Comparison of ENCODE assay signal across 27 cellular contexts in genomic region chr4:95754667-95755066, GRCh38.
"Had no signal": no experiment of that assay in that cellular context is flagged by ENCODE, and none has a peak within 500 bp of the region (broad histone marks: within the 10 kb centered on the region; RNA-seq: fewer than 3 reads in every experiment).

No MANE protein-coding gene starts in this region.

- H3K9me3 ChIP-seq: stomach, suprapubic skin, testis, thoracic aorta, thyroid gland, tibial artery, tibial nerve, transverse colon, upper lobe of left lung, upper lobe of right lung, uterus, vagina had no signal

- H3K27me3 ChIP-seq: stomach, suprapubic skin, testis, thyroid gland, tibial artery, tibial nerve, transverse colon, upper lobe of left lung, upper lobe of right lung, uterus, vagina had no signal

- DNase-seq: stimulated activated CD4-positive, alpha-beta T cell treated with anti-CD3 and anti-CD28 coated beads, Interleukin-2, amount 100 ng/mL, for 48 hours; stimulated activated CD4-positive, alpha-beta T cell treated with anti-CD3 and anti-CD28 coated beads, Interleukin-4, amount 100 ng/mL, for 1 hour; stimulated activated CD4-positive, alpha-beta T cell treated with anti-CD3 and anti-CD28 coated beads, Interleukin-4, amount 100 ng/mL, for 24 hours; stimulated activated CD4-positive, alpha-beta T cell treated with anti-CD3 and anti-CD28 coated beads, Interleukin-4, amount 100 ng/mL, for 4 hours; stimulated activated CD8-positive, alpha-beta memory T cell treated with anti-CD3 and anti-CD28 coated beads, Interleukin-4, amount 100 ng/mL, for 48 hours; stimulated activated naive B cell treated with anti-CD40 and anti-IgM and Interleukin-4, amounts not matched to agents 10 μg/mL and 1 μg/mL and 100 μg/mL, for 72 hours; stimulated activated naive CD4-positive, alpha-beta T cell; stimulated activated naive CD4-positive, alpha-beta T cell treated with Interleukin-2 at 50 U/mL for 16 hours; stimulated activated naive CD8-positive, alpha-beta T cell treated with anti-CD3 and anti-CD28 coated beads, Interleukin-15, amount 100 ng/mL, for 72 hours; stimulated activated naive CD8-positive, alpha-beta T cell treated with anti-CD3 and anti-CD28 coated beads, Interleukin-15, Interleukin-2, amounts not matched to agents 100 U/mL and 50 U/mL, for 24 hours; stomach; substantia nigra; testis; thyroid gland; tibial artery; transverse colon; trophoblast cell; upper lobe of left lung; upper lobe of right lung; uterus had no signal

- H3K4me3 ChIP-seq: stomach, suprapubic skin, testis, thoracic aorta, thyroid gland, tibial artery, tibial nerve, transverse colon, upper lobe of left lung, upper lobe of right lung, uterus, vagina had no signal

- H3K36me3 ChIP-seq: stomach, suprapubic skin, thoracic aorta, thyroid gland, tibial artery, tibial nerve, transverse colon, upper lobe of left lung, upper lobe of right lung, uterus, vagina had no signal

- H3K4me1 ChIP-seq: stomach, suprapubic skin, testis, thyroid gland, tibial artery, tibial nerve, transverse colon, upper lobe of left lung, upper lobe of right lung, uterus, vagina had no signal

- ATAC-seq: stimulated activated effector memory CD8-positive, alpha-beta T cell treated with anti-CD3 and anti-CD28 coated beads, Interleukin-12 subunit alpha, Interleukin-12 subunit beta, amount 100 ng/mL, for 72 hours; stimulated activated memory B cell treated with anti-CD40 and anti-IgM and Interleukin-4, amounts not matched to agents 10 μg/mL and 1 μg/mL and 100 μg/mL, for 72 hours; stimulated activated naive B cell treated with anti-CD40 and anti-IgM and Interleukin-4, amounts not matched to agents 10 μg/mL and 1 μg/mL and 100 μg/mL, for 72 hours; stimulated activated naive CD8-positive, alpha-beta T cell treated with anti-CD3 and anti-CD28 coated beads, Interleukin-15, amount 100 ng/mL, for 72 hours; stimulated activated naive CD8-positive, alpha-beta T cell treated with anti-CD3 and anti-CD28 coated beads, Interleukin-15, Interleukin-2, amounts not matched to agents 100 U/mL and 50 U/mL, for 24 hours; upper lobe of right lung had no signal

- H3K27ac ChIP-seq: stomach, suprapubic skin, testis, thoracic aorta, thyroid gland, tibial artery, tibial nerve, transverse colon, upper lobe of left lung, upper lobe of right lung, uterus, vagina had no signal

- FAIRE-seq: urothelium cell line had no signal
